32 cellular contexts compared by ENCODE assay signal in genomic region chr15:48363474-48363873, GRCh38.
"Had no signal": no experiment of that assay in that cellular context is flagged by ENCODE, and none has a peak within 500 bp of the region (broad histone marks: within the 10 kb centered on the region; RNA-seq: fewer than 3 reads in every experiment).

No MANE protein-coding gene starts in this region.

- FAIRE-seq: astrocyte had no signal

- H3K4me3 ChIP-seq: body of pancreas, breast epithelium had no signal

- DNase-seq: activated B cell treated with CpG ODN at 0.5 μM for 24 hours; activated CD4-positive, alpha-beta memory T cell treated with anti-CD3 and anti-CD28 coated beads, Interleukin-2, amount 10 ng/mL, durations not matched to agents 7 days and 5 days; activated CD4-positive, alpha-beta T cell treated with anti-CD3 and anti-CD28 coated beads for 1 hour; activated CD4-positive, alpha-beta T cell treated with anti-CD3 and anti-CD28 coated beads for 48 hours; activated CD8-positive, alpha-beta memory T cell treated with anti-CD3 and anti-CD28 coated beads for 24 hours; activated CD8-positive, alpha-beta memory T cell treated with anti-CD3 and anti-CD28 coated beads, Interleukin-2, amount 10 ng/mL, durations not matched to agents 7 days and 5 days; activated CD8-positive, alpha-beta memory T cell treated with anti-CD3 and anti-CD28 coated beads, Interleukin-2, amount 50 U/mL, for 48 hours; activated effector memory CD4-positive, alpha-beta T cell treated with anti-CD3 and anti-CD28 coated beads, Interleukin-2, amount 50 U/mL, for 16 hours; activated naive CD4-positive, alpha-beta T cell treated with Interleukin-2 at 50 U/mL for 16 hours; activated naive CD8-positive, alpha-beta T cell treated with anti-CD3 and anti-CD28 coated beads, Interleukin-2, amount 10 ng/mL, durations not matched to agents 7 days and 5 days; activated T-cell treated with anti-CD3 and anti-CD28 coated beads, Interleukin-2, amount 50 U/mL, for 48 hours; body of pancreas; Karpas-422; KBM-7; NCI-H1048; NCI-H1105 treated with DMSO at 0.1 percent for 48 hours; NCI-H1436; NCI-H1694; NCI-H1930; NCI-H2081 treated with DMSO at 0.1 percent for 48 hours; NCI-H510A; NCI-H526; NCI-H748 treated with DMSO at 0.1 percent for 48 hours; NK-92 treated with Interleukin-12 subunit alpha and Interleukin-12 subunit beta, amount 100 ng/mL, for 24 hours; Right ventricle myocardium superior; SW 1271; T-helper 1 cell; T-helper 2 cell; T-helper 9 cell had no signal

- H3K27me3 ChIP-seq: body of pancreas, breast epithelium had no signal

- H3K4me1 ChIP-seq: body of pancreas, breast epithelium had no signal

- H3K36me3 ChIP-seq: breast epithelium had no signal

- ATAC-seq: activated CD8-positive, alpha-beta memory T cell treated with anti-CD3 and anti-CD28 coated beads, Interleukin-2, amount 10 ng/mL, durations not matched to agents 7 days and 5 days; body of pancreas had no signal

- H3K9me3 ChIP-seq: body of pancreas, breast epithelium had no signal

- H3K27ac ChIP-seq: body of pancreas, breast epithelium, VCaP had no signal
